In genomic region chr1:17119076-17119743, GRCh38 we compare ENCODE assay signal across 9 cellular contexts. TPM values are rescaled to one million over a fixed set of nuclear protein-coding genes. Genes with fewer than 3 reads are reported as not detected.
DNase-seq lines count a peak whose midpoint lies in the region; ATAC-seq and TF ChIP-seq lines count a peak whose summit lies in the region.
"Had no signal": no experiment of that assay in that cellular context is flagged by ENCODE, and none has a peak within 500 bp of the region (broad histone marks: within the 10 kb centered on the region; RNA-seq: fewer than 3 reads in every experiment).

PADI2 (minus strand) TSS chr1:17119451; CDS start chr1:17119371, 80 bp downstream.

- no TSS peak for BruUV-seq in PC-9 (replicated peaks; lab: Mats Ljungman, UMichigan)

- ATAC-seq in HG03039 (IDR thresholded peaks at IDR 0.05; ENCODE audit: unreplicated experiment): peak; percentile 51
- no peak for ATAC-seq in HG02840 (IDR thresholded peaks at IDR 0.05; ENCODE audit: low FRiP score, unreplicated experiment)

- H3K4me2 ChIP-seq in PC-9: peak within 1 kb of the TSS; percentile 83

- H3K9me2 ChIP-seq in PC-9 (ENCODE audit: insufficient read depth): no peaks in the 10 kb centered on the region

- peak within 1 kb of the TSS; percentile 52 for H3K4me3 ChIP-seq in PC-9
- H3K4me3 ChIP-seq in testis: peak within 1 kb of the TSS; percentile 31 to 55
- H3K4me3 ChIP-seq: SJSA1 had no signal

- H3K79me2 ChIP-seq in PC-9 (ENCODE audit: low read depth): no peaks in the 10 kb centered on the region

- no peaks in the 10 kb centered on the region for H4K20me1 ChIP-seq in PC-9 (ENCODE audit: insufficient read depth)

- peak within 1 kb of the TSS; percentile 62; the same call in 1 of the 2 replicates for H2AFZ ChIP-seq in PC-9

- TF ChIP-seq POLR2A in testis (IDR thresholded peaks at IDR 0.05): no peak

- no peaks in the 10 kb centered on the region for H3F3A ChIP-seq in PC-9 (ENCODE audit: insufficient read depth, low read depth)

- TF ChIP-seq CTCF in PC-9 (conservative IDR thresholded peaks at IDR 0.05) (no peak), testis (IDR thresholded peaks at IDR 0.05) (no peak)

- H3K36me3 ChIP-seq in PC-9 (ENCODE audit: low read depth) (no peaks in the 10 kb centered on the region), testis (ENCODE audit: low read depth, missing control alignments) (no peaks in the 10 kb centered on the region)
- H3K36me3 ChIP-seq: SJSA1 had no signal

- DNase-seq in DMS79 treated with DMSO at 0.1 percent for 48 hours (lab: John Stamatoyannopoulos, UW) (peak; percentile 78), PC-9 (peak; percentile 54 to 85), glomerular visceral epithelial cell (ENCODE audit: extremely low spot score) (peak; percentile 41), occipital lobe (lab: John Stamatoyannopoulos, UW) (peak; percentile 74), testis (peak; percentile 79)
- peak; percentile 4 to 35 (median 8) for DNase-seq in activated naive CD4-positive, alpha-beta T cell (lab: John Stamatoyannopoulos, UW)

- WGBS in testis, 2 donors: 2 to 4% methylated on average over 24 to 55 of the region's 58 CpGs

- intact Hi-C loops in PC-9 (cut with micrococcal nuclease; ENCODE audit: unreplicated experiment): loop anchor here (1.0 kb wide), 1 partner anchor 38 kb away; no protein-coding TSS in a partner anchor
- intact Hi-C loops in testis (cut with DNase I; ENCODE audit: low total_unique reads): no loop called here

- CTCF ChIA-PET in PC-9 (lab: Charles Lee): no interaction called here

- H3K9me3 ChIP-seq in PC-9 (ENCODE audit: insufficient read depth, low read depth) (no peaks in the 10 kb centered on the region), testis (no peaks in the 10 kb centered on the region)
- H3K9me3 ChIP-seq: SJSA1 had no signal

- H3K27ac ChIP-seq in PC-9: no peak within 1 kb of the TSS
- H3K27ac ChIP-seq in testis: no peak within 1 kb of the TSS
- H3K27ac ChIP-seq: SJSA1 had no signal

- POLR2A ChIA-PET in PC-9 (lab: Charles Lee; ENCODE audit: unreplicated experiment): interaction anchor here (0.7 kb wide), 3 partner anchors 88 to 194 kb away, joined by 3 to 7 read pairs (median 3); no protein-coding TSS in a partner anchor

- H3K27me3 ChIP-seq in PC-9 (ENCODE audit: insufficient read depth, low read depth) (no peaks in the 10 kb centered on the region), testis (no peaks in the 10 kb centered on the region)
- H3K27me3 ChIP-seq: SJSA1 had no signal

- H3K4me1 ChIP-seq in PC-9 (replicated peaks; ENCODE audit: insufficient read depth) (peaks cover 4% of the 10 kb centered on the region; the same call in 1 of the 2 replicates), testis (peaks cover 7% of the 10 kb centered on the region)

RNA-seq across cellular contexts. Expression of gene PADI2, which starts in this region (rescaled TPM):
- 14.0 and 16.7 TPM in 2 replicates for total RNA-seq in PC-9 (2021)
- 0.94 TPM for total RNA-seq in occipital lobe
- total RNA-seq in testis: 1 to 10 TPM in 1 of 2 donors, under 1 TPM in 1; 0.99 to 1.1 TPM
- 3.2 TPM for polyA plus RNA-seq in testis (ENCODE audit: insufficient read depth, low read depth, low replicate concordance)
- total RNA-seq: SJSA1 had no signal

Comparison
In these comparisons a context has a peak if more than half of its experiments do, and no peak if none do; other contexts are left out.
1. Peak in DNase-seq in occipital lobe; RNA of the gene not detected or under 1 TPM.
2. DNase-seq: peak in every context shown above with its lines; median percentile 79 in testis; 78 in DMS79 treated with DMSO at 0.1 percent for 48 hours; 74 in occipital lobe; 70 in PC-9; 41 in glomerular visceral epithelial cell; 8 in activated naive CD4-positive, alpha-beta T cell.